Comparison of ENCODE assay signal across 1 cellular context in the genomic region with DNA sequence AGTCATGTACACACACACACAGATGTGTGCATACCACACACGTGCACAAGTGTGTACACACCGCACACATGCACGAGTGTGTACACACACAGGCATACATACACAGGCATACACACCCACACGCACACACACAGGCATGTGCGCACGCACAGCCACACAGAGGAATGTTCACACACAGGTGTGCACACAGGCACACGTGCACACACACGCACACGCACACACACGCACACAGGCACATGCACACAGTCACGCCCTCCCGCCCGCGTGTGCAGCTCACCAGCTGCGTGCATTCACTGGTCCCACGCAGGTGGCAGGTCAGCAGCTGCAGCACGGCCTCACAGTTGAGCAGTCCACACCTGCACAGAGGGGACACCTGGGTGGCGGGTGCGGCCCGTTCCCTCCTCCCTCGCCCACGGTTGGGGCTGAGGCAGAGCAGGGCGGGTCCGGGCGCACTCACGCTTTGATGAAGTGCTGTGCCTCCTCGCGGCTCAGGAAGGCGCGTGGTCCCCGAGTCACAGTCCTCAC.
A peak's percentile ranks its signal among the peaks of the same experiment; 100 is the strongest.
TF ChIP-seq lines count a peak whose summit lies in the region.

No MANE protein-coding gene starts in this region.

TF ChIP-seq in HEK293, 187 proteins besides CTCF, POLR2A, EP300 and RAD21 (continued from another document):
- TF ChIP-seq, protein P1, sequence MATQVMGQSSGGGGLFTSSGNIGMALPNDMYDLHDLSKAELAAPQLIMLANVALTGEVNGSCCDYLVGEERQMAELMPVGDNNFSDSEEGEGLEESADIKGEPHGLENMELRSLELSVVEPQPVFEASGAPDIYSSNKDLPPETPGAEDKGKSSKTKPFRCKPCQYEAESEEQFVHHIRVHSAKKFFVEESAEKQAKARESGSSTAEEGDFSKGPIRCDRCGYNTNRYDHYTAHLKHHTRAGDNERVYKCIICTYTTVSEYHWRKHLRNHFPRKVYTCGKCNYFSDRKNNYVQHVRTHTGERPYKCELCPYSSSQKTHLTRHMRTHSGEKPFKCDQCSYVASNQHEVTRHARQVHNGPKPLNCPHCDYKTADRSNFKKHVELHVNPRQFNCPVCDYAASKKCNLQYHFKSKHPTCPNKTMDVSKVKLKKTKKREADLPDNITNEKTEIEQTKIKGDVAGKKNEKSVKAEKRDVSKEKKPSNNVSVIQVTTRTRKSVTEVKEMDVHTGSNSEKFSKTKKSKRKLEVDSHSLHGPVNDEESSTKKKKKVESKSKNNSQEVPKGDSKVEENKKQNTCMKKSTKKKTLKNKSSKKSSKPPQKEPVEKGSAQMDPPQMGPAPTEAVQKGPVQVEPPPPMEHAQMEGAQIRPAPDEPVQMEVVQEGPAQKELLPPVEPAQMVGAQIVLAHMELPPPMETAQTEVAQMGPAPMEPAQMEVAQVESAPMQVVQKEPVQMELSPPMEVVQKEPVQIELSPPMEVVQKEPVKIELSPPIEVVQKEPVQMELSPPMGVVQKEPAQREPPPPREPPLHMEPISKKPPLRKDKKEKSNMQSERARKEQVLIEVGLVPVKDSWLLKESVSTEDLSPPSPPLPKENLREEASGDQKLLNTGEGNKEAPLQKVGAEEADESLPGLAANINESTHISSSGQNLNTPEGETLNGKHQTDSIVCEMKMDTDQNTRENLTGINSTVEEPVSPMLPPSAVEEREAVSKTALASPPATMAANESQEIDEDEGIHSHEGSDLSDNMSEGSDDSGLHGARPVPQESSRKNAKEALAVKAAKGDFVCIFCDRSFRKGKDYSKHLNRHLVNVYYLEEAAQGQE (tag by site-specific recombination; IDR thresholded peaks at IDR 0.05), result no peak
- no peak for TF ChIP-seq ZNF610 (tag by site-specific recombination; IDR thresholded peaks at IDR 0.05; ENCODE audit: borderline replicate concordance)
- TF ChIP-seq ZNF157 (tag by site-specific recombination; IDR thresholded peaks at IDR 0.05), result no peak
- TF ChIP-seq, protein P2, sequence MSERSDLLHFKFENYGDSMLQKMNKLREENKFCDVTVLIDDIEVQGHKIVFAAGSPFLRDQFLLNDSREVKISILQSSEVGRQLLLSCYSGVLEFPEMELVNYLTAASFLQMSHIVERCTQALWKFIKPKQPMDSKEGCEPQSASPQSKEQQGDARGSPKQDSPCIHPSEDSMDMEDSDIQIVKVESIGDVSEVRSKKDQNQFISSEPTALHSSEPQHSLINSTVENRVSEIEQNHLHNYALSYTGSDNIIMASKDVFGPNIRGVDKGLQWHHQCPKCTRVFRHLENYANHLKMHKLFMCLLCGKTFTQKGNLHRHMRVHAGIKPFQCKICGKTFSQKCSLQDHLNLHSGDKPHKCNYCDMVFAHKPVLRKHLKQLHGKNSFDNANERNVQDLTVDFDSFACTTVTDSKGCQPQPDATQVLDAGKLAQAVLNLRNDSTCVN (tag by site-specific recombination; optimal IDR thresholded peaks at IDR 0.05), result peak; percentile 22
- TF ChIP-seq, protein P3, sequence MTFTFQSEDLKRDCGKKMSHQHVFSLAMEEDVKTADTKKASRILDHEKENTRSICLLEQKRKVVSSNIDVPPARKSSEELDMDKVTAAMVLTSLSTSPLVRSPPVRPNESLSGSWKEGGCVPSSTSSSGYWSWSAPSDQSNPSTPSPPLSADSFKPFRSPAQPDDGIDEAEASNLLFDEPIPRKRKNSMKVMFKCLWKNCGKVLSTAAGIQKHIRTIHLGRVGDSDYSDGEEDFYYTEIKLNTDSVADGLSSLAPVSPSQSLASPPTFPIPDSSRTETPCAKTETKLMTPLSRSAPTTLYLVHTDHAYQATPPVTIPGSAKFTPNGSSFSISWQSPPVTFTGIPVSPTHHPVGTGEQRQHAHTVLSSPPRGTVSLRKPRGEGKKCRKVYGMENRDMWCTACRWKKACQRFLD (tag by site-specific recombination; IDR thresholded peaks at IDR 0.05), result no peak
- no peak for TF ChIP-seq ZBTB17 (tag by site-specific recombination; IDR thresholded peaks at IDR 0.05)
- no peak for TF ChIP-seq HOXC10 (CRISPR knock-in tag; IDR thresholded peaks at IDR 0.05)
- no peak for TF ChIP-seq ZBTB20 (tag by site-specific recombination; IDR thresholded peaks at IDR 0.05)
- TF ChIP-seq, protein P4, sequence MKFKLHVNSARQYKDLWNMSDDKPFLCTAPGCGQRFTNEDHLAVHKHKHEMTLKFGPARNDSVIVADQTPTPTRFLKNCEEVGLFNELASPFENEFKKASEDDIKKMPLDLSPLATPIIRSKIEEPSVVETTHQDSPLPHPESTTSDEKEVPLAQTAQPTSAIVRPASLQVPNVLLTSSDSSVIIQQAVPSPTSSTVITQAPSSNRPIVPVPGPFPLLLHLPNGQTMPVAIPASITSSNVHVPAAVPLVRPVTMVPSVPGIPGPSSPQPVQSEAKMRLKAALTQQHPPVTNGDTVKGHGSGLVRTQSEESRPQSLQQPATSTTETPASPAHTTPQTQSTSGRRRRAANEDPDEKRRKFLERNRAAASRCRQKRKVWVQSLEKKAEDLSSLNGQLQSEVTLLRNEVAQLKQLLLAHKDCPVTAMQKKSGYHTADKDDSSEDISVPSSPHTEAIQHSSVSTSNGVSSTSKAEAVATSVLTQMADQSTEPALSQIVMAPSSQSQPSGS (tag by site-specific recombination; IDR thresholded peaks at IDR 0.05; ENCODE audit: low read depth), result no peak
- TF ChIP-seq GLIS2 (tag by site-specific recombination; IDR thresholded peaks at IDR 0.05), result no peak
- TF ChIP-seq GLI4 (tag by site-specific recombination; IDR thresholded peaks at IDR 0.05), result no peak
- TF ChIP-seq, protein P5, sequence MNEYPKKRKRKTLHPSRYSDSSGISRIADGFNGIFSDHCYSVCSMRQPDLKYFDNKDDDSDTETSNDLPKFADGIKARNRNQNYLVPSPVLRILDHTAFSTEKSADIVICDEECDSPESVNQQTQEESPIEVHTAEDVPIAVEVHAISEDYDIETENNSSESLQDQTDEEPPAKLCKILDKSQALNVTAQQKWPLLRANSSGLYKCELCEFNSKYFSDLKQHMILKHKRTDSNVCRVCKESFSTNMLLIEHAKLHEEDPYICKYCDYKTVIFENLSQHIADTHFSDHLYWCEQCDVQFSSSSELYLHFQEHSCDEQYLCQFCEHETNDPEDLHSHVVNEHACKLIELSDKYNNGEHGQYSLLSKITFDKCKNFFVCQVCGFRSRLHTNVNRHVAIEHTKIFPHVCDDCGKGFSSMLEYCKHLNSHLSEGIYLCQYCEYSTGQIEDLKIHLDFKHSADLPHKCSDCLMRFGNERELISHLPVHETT (tag by site-specific recombination; IDR thresholded peaks at IDR 0.05), result no peak
- no peak for TF ChIP-seq ZNF391 (tag by site-specific recombination; IDR thresholded peaks at IDR 0.05; ENCODE audit: borderline replicate concordance, low read depth)
- TF ChIP-seq SP3 (tag by site-specific recombination; IDR thresholded peaks at IDR 0.05), result no peak
- no peak for TF ChIP-seq ZFP3 (tag by site-specific recombination; IDR thresholded peaks at IDR 0.05; ENCODE audit: low read depth)
- no peak for TF ChIP-seq ZNF132 (tag by site-specific recombination; IDR thresholded peaks at IDR 0.05; ENCODE audit: borderline replicate concordance)
- TF ChIP-seq, protein P6, sequence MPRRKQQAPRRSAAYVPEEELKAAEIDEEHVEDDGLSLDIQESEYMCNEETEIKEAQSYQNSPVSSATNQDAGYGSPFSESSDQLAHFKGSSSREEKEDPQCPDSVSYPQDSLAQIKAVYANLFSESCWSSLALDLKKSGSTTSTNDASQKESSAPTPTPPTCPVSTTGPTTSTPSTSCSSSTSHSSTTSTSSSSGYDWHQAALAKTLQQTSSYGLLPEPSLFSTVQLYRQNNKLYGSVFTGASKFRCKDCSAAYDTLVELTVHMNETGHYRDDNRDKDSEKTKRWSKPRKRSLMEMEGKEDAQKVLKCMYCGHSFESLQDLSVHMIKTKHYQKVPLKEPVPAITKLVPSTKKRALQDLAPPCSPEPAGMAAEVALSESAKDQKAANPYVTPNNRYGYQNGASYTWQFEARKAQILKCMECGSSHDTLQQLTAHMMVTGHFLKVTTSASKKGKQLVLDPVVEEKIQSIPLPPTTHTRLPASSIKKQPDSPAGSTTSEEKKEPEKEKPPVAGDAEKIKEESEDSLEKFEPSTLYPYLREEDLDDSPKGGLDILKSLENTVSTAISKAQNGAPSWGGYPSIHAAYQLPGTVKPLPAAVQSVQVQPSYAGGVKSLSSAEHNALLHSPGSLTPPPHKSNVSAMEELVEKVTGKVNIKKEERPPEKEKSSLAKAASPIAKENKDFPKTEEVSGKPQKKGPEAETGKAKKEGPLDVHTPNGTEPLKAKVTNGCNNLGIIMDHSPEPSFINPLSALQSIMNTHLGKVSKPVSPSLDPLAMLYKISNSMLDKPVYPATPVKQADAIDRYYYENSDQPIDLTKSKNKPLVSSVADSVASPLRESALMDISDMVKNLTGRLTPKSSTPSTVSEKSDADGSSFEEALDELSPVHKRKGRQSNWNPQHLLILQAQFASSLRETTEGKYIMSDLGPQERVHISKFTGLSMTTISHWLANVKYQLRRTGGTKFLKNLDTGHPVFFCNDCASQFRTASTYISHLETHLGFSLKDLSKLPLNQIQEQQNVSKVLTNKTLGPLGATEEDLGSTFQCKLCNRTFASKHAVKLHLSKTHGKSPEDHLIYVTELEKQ (tag by site-specific recombination; IDR thresholded peaks at IDR 0.05; ENCODE audit: borderline replicate concordance), result no peak
- TF ChIP-seq ZSCAN23 (tag by site-specific recombination; IDR thresholded peaks at IDR 0.05), result no peak
- TF ChIP-seq ZIC2 (tag by site-specific recombination; IDR thresholded peaks at IDR 0.05), result no peak
- TF ChIP-seq ZNF658 (tag by site-specific recombination; IDR thresholded peaks at IDR 0.05), result 0 out of 2 replicates have a peak, but pooled peaks have one; percentile 23
- TF ChIP-seq ZNF76 (tag by site-specific recombination; IDR thresholded peaks at IDR 0.05; ENCODE audit: borderline replicate concordance, low read depth), result no peak
- no peak for TF ChIP-seq ZNF311 (tag by site-specific recombination; IDR thresholded peaks at IDR 0.05; ENCODE audit: borderline replicate concordance)
- no peak for TF ChIP-seq ZNF768 (tag by site-specific recombination; IDR thresholded peaks at IDR 0.05)
- no peak for TF ChIP-seq ZNF785 (tag by site-specific recombination; IDR thresholded peaks at IDR 0.05)
- no peak for TF ChIP-seq ZNF2 (tag by site-specific recombination; IDR thresholded peaks at IDR 0.05)
- TF ChIP-seq ZNF423 (tag by site-specific recombination; IDR thresholded peaks at IDR 0.05), result no peak
- TF ChIP-seq, protein P7, sequence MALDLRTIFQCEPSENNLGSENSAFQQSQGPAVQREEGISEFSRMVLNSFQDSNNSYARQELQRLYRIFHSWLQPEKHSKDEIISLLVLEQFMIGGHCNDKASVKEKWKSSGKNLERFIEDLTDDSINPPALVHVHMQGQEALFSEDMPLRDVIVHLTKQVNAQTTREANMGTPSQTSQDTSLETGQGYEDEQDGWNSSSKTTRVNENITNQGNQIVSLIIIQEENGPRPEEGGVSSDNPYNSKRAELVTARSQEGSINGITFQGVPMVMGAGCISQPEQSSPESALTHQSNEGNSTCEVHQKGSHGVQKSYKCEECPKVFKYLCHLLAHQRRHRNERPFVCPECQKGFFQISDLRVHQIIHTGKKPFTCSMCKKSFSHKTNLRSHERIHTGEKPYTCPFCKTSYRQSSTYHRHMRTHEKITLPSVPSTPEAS (tag by site-specific recombination; IDR thresholded peaks at IDR 0.05), result peak; percentile 94
- TF ChIP-seq, protein P8, sequence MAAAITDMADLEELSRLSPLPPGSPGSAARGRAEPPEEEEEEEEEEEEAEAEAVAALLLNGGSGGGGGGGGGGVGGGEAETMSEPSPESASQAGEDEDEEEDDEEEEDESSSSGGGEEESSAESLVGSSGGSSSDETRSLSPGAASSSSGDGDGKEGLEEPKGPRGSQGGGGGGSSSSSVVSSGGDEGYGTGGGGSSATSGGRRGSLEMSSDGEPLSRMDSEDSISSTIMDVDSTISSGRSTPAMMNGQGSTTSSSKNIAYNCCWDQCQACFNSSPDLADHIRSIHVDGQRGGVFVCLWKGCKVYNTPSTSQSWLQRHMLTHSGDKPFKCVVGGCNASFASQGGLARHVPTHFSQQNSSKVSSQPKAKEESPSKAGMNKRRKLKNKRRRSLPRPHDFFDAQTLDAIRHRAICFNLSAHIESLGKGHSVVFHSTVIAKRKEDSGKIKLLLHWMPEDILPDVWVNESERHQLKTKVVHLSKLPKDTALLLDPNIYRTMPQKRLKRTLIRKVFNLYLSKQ (tag by site-specific recombination; IDR thresholded peaks at IDR 0.05; ENCODE audit: borderline replicate concordance), result no peak
- TF ChIP-seq OSR2 (tag by site-specific recombination; IDR thresholded peaks at IDR 0.05), result no peak
- 0 out of 2 replicates have a peak, but pooled peaks have one; percentile 16 for TF ChIP-seq KLF1 (tag by site-specific recombination; IDR thresholded peaks at IDR 0.05)
- no peak for TF ChIP-seq ZNF10 (tag by site-specific recombination; IDR thresholded peaks at IDR 0.05)
- TF ChIP-seq ZNF670 (tag by site-specific recombination; IDR thresholded peaks at IDR 0.05; ENCODE audit: low read depth), result no peak
- no peak for TF ChIP-seq ZNF624 (tag by site-specific recombination; IDR thresholded peaks at IDR 0.05)
- TF ChIP-seq ZNF629 (tag by site-specific recombination; IDR thresholded peaks at IDR 0.05), result no peak
- TF ChIP-seq ZFHX2 (tag by site-specific recombination; conservative IDR thresholded peaks at IDR 0.05), result 0 out of 2 replicates have a peak, but pooled peaks have one; percentile 10
- no peak for TF ChIP-seq EGR2 (tag by site-specific recombination; IDR thresholded peaks at IDR 0.05; ENCODE audit: low read depth)
- TF ChIP-seq KLF10 (tag by site-specific recombination; IDR thresholded peaks at IDR 0.05), result no peak
